In the genomic region with DNA sequence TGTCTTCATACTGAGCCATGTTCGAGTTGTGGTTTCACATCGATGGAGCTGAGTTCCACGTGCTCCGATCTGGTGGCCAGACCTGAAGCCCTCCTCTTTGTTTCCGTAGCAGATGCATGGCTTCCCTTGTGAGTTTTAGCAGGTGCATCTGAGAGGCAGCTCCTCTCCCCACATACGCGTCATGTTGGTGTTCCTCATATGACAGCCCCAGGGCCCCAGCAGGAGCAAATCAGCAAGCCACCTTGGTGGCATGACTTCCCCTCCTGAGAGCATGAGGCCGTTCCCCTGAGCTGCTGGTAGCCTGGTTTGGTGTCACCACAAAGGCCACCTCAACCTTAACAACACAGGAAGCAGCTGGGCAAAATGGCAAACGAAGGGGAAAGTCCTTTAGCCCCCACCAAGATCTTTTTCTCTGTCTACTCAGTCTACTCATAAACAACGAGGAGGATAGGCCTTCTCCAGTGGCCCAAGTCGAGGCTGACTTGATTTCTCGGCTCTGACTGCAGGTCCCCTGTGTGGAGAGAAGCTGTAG, we compare ENCODE assay signal across 9 cellular contexts. TPM values are rescaled to one million over a fixed set of nuclear protein-coding genes. Genes with fewer than 3 reads are reported as not detected.
A peak's percentile ranks its signal among the peaks of the same experiment; 100 is the strongest.
DNase-seq lines count a peak whose midpoint lies in the region; ATAC-seq and TF ChIP-seq lines count a peak whose summit lies in the region.
"Had no signal": no experiment of that assay in that cellular context is flagged by ENCODE, and none has a peak within 500 bp of the region (broad histone marks: within the 10 kb centered on the region; RNA-seq: fewer than 3 reads in every experiment).

No MANE protein-coding gene starts in this region.

- peaks cover 21% of the 10 kb centered on the region for H3K36me3 ChIP-seq in BLaER1
- H3K36me3 ChIP-seq in left ventricle myocardium inferior: no peaks in the 10 kb centered on the region

- no peaks in the 10 kb centered on the region for H3K27me3 ChIP-seq in BLaER1
- H3K27me3 ChIP-seq in left ventricle myocardium inferior (ENCODE audit: low read depth): peaks cover 14% of the 10 kb centered on the region

- ATAC-seq in GM19438 (IDR thresholded peaks at IDR 0.05; ENCODE audit: low read depth, unreplicated experiment): peak; percentile 84
- ATAC-seq in HG03469 (IDR thresholded peaks at IDR 0.05; ENCODE audit: unreplicated experiment): peak; percentile 76
- ATAC-seq in stimulated activated naive CD8-positive, alpha-beta T cell treated with anti-CD3 and anti-CD28 coated beads, Interleukin-15, amount 100 ng/mL, for 72 hours: peak; percentile 92

- H3K9me3 Mint-ChIP-seq in stimulated activated naive CD8-positive, alpha-beta T cell treated with anti-CD3 and anti-CD28 coated beads, Interleukin-15, amount 100 ng/mL, for 72 hours: no peaks in the 10 kb centered on the region

- DNase-seq in activated CD4-positive, alpha-beta T cell treated with anti-CD3 and anti-CD28 coated beads, Interleukin-2, amount 50 U/mL, for 24 hours (ENCODE audit: low read depth in 1 of 2, low spot score in 1 of 2): peak; percentile 51 to 83
- DNase-seq in left ventricle myocardium inferior (no peak), COR-L47 (lab: John Stamatoyannopoulos, UW) (no peak), NCI-H524 (lab: John Stamatoyannopoulos, UW) (no peak)
- DNase-seq in stimulated activated naive CD8-positive, alpha-beta T cell treated with anti-CD3 and anti-CD28 coated beads, Interleukin-15, amount 100 ng/mL, for 72 hours: peak; percentile 87 to 97

- H3K4me1 Mint-ChIP-seq in stimulated activated naive CD8-positive, alpha-beta T cell treated with anti-CD3 and anti-CD28 coated beads, Interleukin-15, amount 100 ng/mL, for 72 hours: peaks cover 85% of the 10 kb centered on the region

- H3K27ac ChIP-seq in BLaER1: peak overlapping the region; percentile 100
- peak overlapping the region; percentile 81 for H3K27ac ChIP-seq in left ventricle myocardium inferior (replicated peaks)
- H3K27ac ChIP-seq: C4-2B had no signal

- no peaks in the 10 kb centered on the region for H3K27me3 Mint-ChIP-seq in stimulated activated naive CD8-positive, alpha-beta T cell treated with anti-CD3 and anti-CD28 coated beads, Interleukin-15, amount 100 ng/mL, for 72 hours

- peak overlapping the region; percentile 98 for H3K27ac Mint-ChIP-seq in stimulated activated naive CD8-positive, alpha-beta T cell treated with anti-CD3 and anti-CD28 coated beads, Interleukin-15, amount 100 ng/mL, for 72 hours

- H3K4me3 ChIP-seq in BLaER1 (peak overlapping the region; percentile 89), left ventricle myocardium inferior (no peak overlapping the region)

- peak overlapping the region; percentile 99 for H3K9ac ChIP-seq in BLaER1

- H3K4me1 ChIP-seq in BLaER1 (peaks cover 81% of the 10 kb centered on the region), left ventricle myocardium inferior (peaks cover 53% of the 10 kb centered on the region)

- no peak for TF ChIP-seq CTCF in left ventricle myocardium inferior (IDR thresholded peaks at IDR 0.05; ENCODE audit: borderline replicate concordance)

- intact Hi-C loops in left ventricle myocardium inferior (cut with micrococcal nuclease): no loop called here

- H3K4me2 ChIP-seq in BLaER1: peak overlapping the region; percentile 97

- H3K9me3 ChIP-seq in BLaER1 (peaks cover 4% of the 10 kb centered on the region; the same call in 1 of the 2 replicates), left ventricle myocardium inferior (replicated peaks) (no peaks in the 10 kb centered on the region)

- H4K20me1 ChIP-seq in BLaER1: peaks cover 17% of the 10 kb centered on the region

- H3K4me3 Mint-ChIP-seq in stimulated activated naive CD8-positive, alpha-beta T cell treated with anti-CD3 and anti-CD28 coated beads, Interleukin-15, amount 100 ng/mL, for 72 hours: peak overlapping the region; percentile 81 to 84

RNA-seq across cellular contexts. Expression of a gene that starts 5.9 kb away (rescaled TPM):
- 28.2 TPM for total RNA-seq in left ventricle myocardium inferior

Comparison
In these comparisons a context has a peak if more than half of its experiments do, and no peak if none do; other contexts are left out.
1. DNase-seq: peak in activated CD4-positive, alpha-beta T cell treated with anti-CD3 and anti-CD28 coated beads, Interleukin-2, amount 50 U/mL, for 24 hours (2 of 2) and stimulated activated naive CD8-positive, alpha-beta T cell treated with anti-CD3 and anti-CD28 coated beads, Interleukin-15, amount 100 ng/mL, for 72 hours (2 of 2); none in left ventricle myocardium inferior (single experiment), COR-L47 (single experiment) and NCI-H524 (0 of 2).
2. Peak in every context shown above with its lines, with median percentiles within 50 percentile points of each other: ATAC-seq.